8 cellular contexts compared by ENCODE assay signal in the genomic region with DNA sequence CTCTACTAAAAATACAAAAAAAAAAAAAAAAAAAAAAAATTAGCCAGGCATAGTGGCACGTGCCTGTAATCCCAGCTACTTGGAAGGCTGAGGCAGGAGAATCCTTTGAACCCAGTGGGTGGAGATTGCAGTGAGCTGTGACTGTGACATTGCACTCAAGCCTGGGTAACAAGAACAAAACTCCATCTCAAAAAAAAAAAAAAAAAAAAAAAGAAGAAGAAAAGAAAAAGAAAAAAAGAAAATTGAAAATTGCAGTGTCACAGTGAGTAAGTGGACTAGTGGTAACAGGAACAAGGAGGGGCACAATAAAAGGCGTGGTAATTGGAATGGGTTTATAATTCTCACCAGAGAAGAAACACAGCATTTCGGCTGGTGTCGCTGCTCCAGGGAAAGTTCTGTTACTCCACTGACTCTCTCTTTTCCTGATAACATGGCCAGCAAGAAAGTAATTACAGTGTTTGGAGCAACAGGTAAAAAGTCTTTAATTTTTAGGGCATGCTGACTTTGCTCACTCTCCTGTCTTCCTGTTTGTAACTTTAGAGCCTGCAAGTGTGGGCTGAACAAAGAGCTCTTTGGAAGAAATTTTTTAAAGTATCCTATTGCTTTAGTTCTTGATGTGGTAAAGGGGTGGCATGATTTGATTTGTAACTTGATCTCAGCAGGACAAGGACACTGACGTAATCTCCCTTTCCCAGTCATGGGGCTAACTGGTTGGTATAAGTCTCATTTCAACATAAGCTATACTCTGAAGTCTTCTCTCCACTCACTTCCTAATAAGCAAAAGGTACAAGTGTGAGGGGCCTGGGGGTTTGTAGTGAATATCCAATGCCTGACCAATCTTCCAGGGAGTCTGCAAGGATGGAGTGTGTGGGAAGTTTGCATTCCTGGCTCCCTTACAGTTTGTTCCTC. TPM values are rescaled to one million over a fixed set of nuclear protein-coding genes. Genes with fewer than 3 reads are reported as not detected.
A peak's percentile ranks its signal among the peaks of the same experiment; 100 is the strongest.
DNase-seq lines count a peak whose midpoint lies in the region; ATAC-seq, FAIRE-seq and TF ChIP-seq lines count a peak whose summit lies in the region.

No MANE protein-coding gene starts in this region.

- no peak overlapping the region for H2BK12ac ChIP-seq in H1 (ENCODE audit: low read depth, low read length)

- no peaks in the 10 kb centered on the region for H3K79me2 ChIP-seq in H1 (ENCODE audit: control insufficient read depth in 1 of 2, insufficient read depth in 2 of 2, low read length in 2 of 2)

- no peak overlapping the region for H3K23ac ChIP-seq in H1 (ENCODE audit: insufficient read length)

- peaks cover 3% of the 10 kb centered on the region; the same call in 1 of the 2 replicates for H3K23me2 ChIP-seq in H1 (ENCODE audit: low read depth, low read length)

- no peak overlapping the region for H3K14ac ChIP-seq in H1 (ENCODE audit: insufficient read length)

- DNase-seq in EL = peak; percentile 42
- DNase-seq in NCI-H510A (lab: John Stamatoyannopoulos, UW) = peak; percentile 28
- DNase-seq in H1 (ENCODE audit: low read depth in 1 of 2, low spot score in 2 of 2) = no peak
- DNase-seq in prostate gland (ENCODE audit: low spot score) = peak; percentile 51
- DNase-seq in NCI-H1694 treated with DMSO at 0.1 percent for 48 hours (lab: John Stamatoyannopoulos, UW) = no peak
- no peak for DNase-seq in HK-2 (ENCODE audit: unreplicated experiment)

- H4K20me1 ChIP-seq in H1 (replicated peaks in 1 of 2; ENCODE audit: control insufficient read depth in 1 of 2, insufficient read depth in 2 of 2, low read length in 2 of 2) = no peaks in the 10 kb centered on the region

- intact Hi-C loops in prostate gland (cut with DNase I) = no loop called here

- POLR2A ChIA-PET in H1 (lab: Charles Lee; ENCODE audit: partially characterized antibody) = no interaction called here

- H3K9ac ChIP-seq in H1 (replicated peaks in 1 of 4; ENCODE audit: extremely low read depth in 1 of 4, low read depth in 3 of 4, low read length in 3 of 4) = no peak overlapping the region

- H3K4me2 ChIP-seq in H1 (ENCODE audit: insufficient read depth in 1 of 2, low read depth in 2 of 2, low read length in 2 of 2) = no peak overlapping the region

- no peak overlapping the region; the same call in 1 of the 2 replicates for H3K18ac ChIP-seq in H1 (ENCODE audit: extremely low read depth, low read length)

- TF ChIP-seq POLR2A in H1 (IDR thresholded peaks at IDR 0.05; ENCODE audit: control extremely low read depth in 1 of 2, low read depth in 2 of 2, low read length in 2 of 2) (no peak), prostate gland (IDR thresholded peaks at IDR 0.05) (no peak)

- no peak overlapping the region for H3K4me3 ChIP-seq in H1 (ENCODE audit: extremely low read depth in 1 of 4, insufficient read depth in 2 of 4, low read depth in 3 of 4, low read length in 4 of 4)
- H3K4me3 ChIP-seq in prostate gland = no peak overlapping the region

- WGBS in H1 (ENCODE audit: extremely low coverage in 1 of 2, insufficient coverage in 1 of 2, insufficient read length in 1 of 2, insufficient replicate concordance in 2 of 2, low coverage in 1 of 2, low lambda C conversion rate in 2 of 2, missing lambda C conversion rate in 1 of 2), 2 experiments = 89% methylated on average over 4 of the region's 5 CpGs; no CpG with 5 or more reads in 1 of the 2 experiments
- WGBS in prostate gland = 13% methylated on average over 5 of the region's 5 CpGs

- no peak overlapping the region for H4K5ac ChIP-seq in H1 (ENCODE audit: insufficient read length, low read depth, low read length)

- H2AFZ ChIP-seq in H1 (ENCODE audit: low read length) = peak overlapping the region; percentile 70; the same call in 1 of the 2 replicates

- no peak overlapping the region for H2BK5ac ChIP-seq in H1 (ENCODE audit: low read depth, low read length)

- ATAC-seq in GM21367 (IDR thresholded peaks at IDR 0.05; ENCODE audit: unreplicated experiment) (no peak), GM21423 (IDR thresholded peaks at IDR 0.05; ENCODE audit: unreplicated experiment) (no peak)

- H3K27ac ChIP-seq in H1 (ENCODE audit: low read depth, low read length) = no peak overlapping the region
- H3K27ac ChIP-seq in prostate gland = peak overlapping the region; percentile 41 to 67

- H3K9me3 ChIP-seq in H1 (ENCODE audit: insufficient read depth in 2 of 2, low read depth in 1 of 2, low read length in 1 of 2) = no peaks in the 10 kb centered on the region
- no peaks in the 10 kb centered on the region for H3K9me3 ChIP-seq in prostate gland

- TF ChIP-seq CTCF in H1 (IDR thresholded peaks at IDR 0.05; ENCODE audit: control extremely low read depth in 1 of 3, insufficient read depth in 1 of 3, low read depth in 1 of 3, low read length in 3 of 3) (no peak), prostate gland (IDR thresholded peaks at IDR 0.05) (no peak)

- no peak for FAIRE-seq in H1 (lab: Jason Lieb, UNC)

- H4K91ac ChIP-seq in H1 (replicated peaks; ENCODE audit: insufficient read length, low read length) = no peak overlapping the region

- H3K36me3 ChIP-seq in H1 (ENCODE audit: control insufficient read depth in 2 of 4, insufficient read depth in 4 of 4, low read length in 3 of 4) (no peaks in the 10 kb centered on the region), prostate gland (no peaks in the 10 kb centered on the region)

- no peak for TF ChIP-seq EP300 in H1 (IDR thresholded peaks at IDR 0.05; ENCODE audit: borderline replicate concordance in 1 of 2, low read depth in 2 of 2, low read length in 2 of 2)

- no peak overlapping the region for H2BK120ac ChIP-seq in H1 (replicated peaks; ENCODE audit: low read depth, low read length)

- H3K79me1 ChIP-seq in H1 (ENCODE audit: low read depth, low read length) = no peaks in the 10 kb centered on the region

- H3K4me1 ChIP-seq in H1 (replicated peaks in 1 of 4; ENCODE audit: control insufficient read depth in 3 of 4, insufficient read depth in 4 of 4, low read length in 3 of 4) = peaks cover 0 to 4% (median 0%) of the 10 kb centered on the region in 4 experiments; a peak in 1 of 7 replicates
- no peaks in the 10 kb centered on the region for H3K4me1 ChIP-seq in prostate gland (replicated peaks)

- no peak overlapping the region for H2AK5ac ChIP-seq in H1 (ENCODE audit: low read depth, low read length)

- no peak overlapping the region for H3K4ac ChIP-seq in H1 (replicated peaks; ENCODE audit: insufficient read length, low read depth, low read length)

- no peak overlapping the region for H2BK15ac ChIP-seq in H1 (ENCODE audit: low read length)

- H2BK20ac ChIP-seq in H1 (ENCODE audit: low read length) = no peak overlapping the region

- no peak overlapping the region for H4K8ac ChIP-seq in H1 (ENCODE audit: extremely low read depth, insufficient read depth, low read length)

- H3K27me3 ChIP-seq in H1 (replicated peaks in 1 of 4; ENCODE audit: control insufficient read depth in 3 of 4, extremely low read depth in 1 of 4, insufficient read depth in 3 of 4, low read length in 3 of 4) = no peaks in the 10 kb centered on the region
- no peaks in the 10 kb centered on the region for H3K27me3 ChIP-seq in prostate gland (replicated peaks; ENCODE audit: insufficient read depth)

- H3K56ac ChIP-seq in H1 (replicated peaks; ENCODE audit: insufficient read length, low read depth, low read length) = no peak overlapping the region

- no peak for TF ChIP-seq RAD21 in H1 (IDR thresholded peaks at IDR 0.05 in 1 of 2, conservative IDR thresholded peaks at IDR 0.05 in 1 of 2; ENCODE audit: low read depth in 2 of 2, low read length in 2 of 2)

- CTCF ChIA-PET in H1 (lab: Charles Lee; ENCODE audit: partially characterized antibody) = interaction anchor here (0.6 to 5.7 kb wide), 5 partner anchors 9 to 279 kb away, joined by 3 to 23 read pairs (median 4); no protein-coding TSS in a partner anchor

TF ChIP-seq in H1, 55 proteins besides CTCF, POLR2A, EP300 and RAD21:
- TF ChIP-seq YY1 (IDR thresholded peaks at IDR 0.05; ENCODE audit: low read depth, low read length) (no peak), CTBP2 (IDR thresholded peaks at IDR 0.05; ENCODE audit: borderline replicate concordance, insufficient read depth, insufficient read length, low read length) (no peak)

RNA-seq across cellular contexts. Expression of gene TRA2B, which starts 22.0 kb away (rescaled TPM):
- 267 and 274 TPM in 2 replicates for total RNA-seq in H1 (2021; fragmentation: NEBNext Ultra II Directional; extraction: Animal tissue kit (Norgen Biotek cat#: 25700))
- 206 and 251 TPM in 2 replicates for polyA plus RNA-seq in H1 (2011; rRNA removed)
- 276 TPM for polyA plus RNA-seq in H1 (2011; cell fraction: cytosol; rRNA removed)
- 182 TPM for polyA plus RNA-seq in H1 (2011; cell fraction: nucleus; rRNA removed)
- polyA plus RNA-seq in H1 (2012, experiment 1 of 2) = 251 to 314 TPM (median 271 TPM) in 4 replicates
- polyA plus RNA-seq in H1 (2012, experiment 2 of 2) = 66.5 TPM
- polyA plus RNA-seq in H1 (2013, experiment 1 of 2) = 261 TPM
- 258 TPM for polyA plus RNA-seq in H1 (2013, experiment 2 of 2)
- polyA minus RNA-seq in H1 (2011; rRNA and poly(A)+ RNA removed) = 233 and 288 TPM in 2 replicates
- 376 TPM for polyA minus RNA-seq in H1 (2011; cell fraction: cytosol; rRNA and poly(A)+ RNA removed)
- polyA minus RNA-seq in H1 (2011; cell fraction: nucleus; rRNA and poly(A)+ RNA removed) = 505 TPM
- 100 to 1,000 TPM; 132 to 137 TPM for total RNA-seq in prostate gland

Comparison
In these comparisons a context has a peak if more than half of its experiments do, and no peak if none do; other contexts are left out.
1. DNase-seq: peak in EL (single experiment), NCI-H510A (single experiment) and prostate gland (single experiment); none in H1 (0 of 2), NCI-H1694 treated with DMSO at 0.1 percent for 48 hours (single experiment) and HK-2 (single experiment).